In the genomic region with DNA sequence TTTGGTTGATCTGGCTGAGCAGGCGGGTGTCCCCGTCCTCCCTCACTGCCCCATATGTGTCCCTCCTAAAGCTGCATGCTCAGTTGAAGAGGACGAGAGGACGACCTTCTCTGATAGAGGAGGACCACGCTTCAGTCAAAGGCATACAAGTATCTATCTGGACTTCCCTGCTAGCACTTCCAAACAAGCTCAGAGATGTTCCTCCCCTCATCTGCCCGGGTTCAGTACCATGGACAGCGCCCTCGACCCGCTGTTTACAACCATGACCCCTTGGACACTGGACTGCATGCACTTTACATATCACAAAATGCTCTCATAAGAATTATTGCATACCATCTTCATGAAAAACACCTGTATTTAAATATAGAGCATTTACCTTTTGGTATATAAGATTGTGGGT, we compare ENCODE assay signal across 8 cellular contexts. TPM values are rescaled to one million over a fixed set of nuclear protein-coding genes. Genes with fewer than 3 reads are reported as not detected.
DNase-seq lines count a peak whose midpoint lies in the region; ATAC-seq and TF ChIP-seq lines count a peak whose summit lies in the region.

No MANE protein-coding gene starts in this region.

- no peaks in the 10 kb centered on the region for H3K27me3 ChIP-seq in colonic mucosa

- no peak overlapping the region for H3K4me3 ChIP-seq in colonic mucosa

- no peaks in the 10 kb centered on the region for H3K36me3 Mint-ChIP-seq in memory B cell
- no peaks in the 10 kb centered on the region for H3K36me3 Mint-ChIP-seq in stimulated activated effector memory CD8-positive, alpha-beta T cell treated with anti-CD3 and anti-CD28 coated beads, Interleukin-12 subunit alpha, Interleukin-12 subunit beta, amount 100 ng/mL, for 72 hours

- ATAC-seq in memory B cell (ENCODE audit: low read depth) (no peak), GM21447 (IDR thresholded peaks at IDR 0.05; ENCODE audit: unreplicated experiment) (no peak)
- ATAC-seq in stimulated activated effector memory CD8-positive, alpha-beta T cell treated with anti-CD3 and anti-CD28 coated beads, Interleukin-12 subunit alpha, Interleukin-12 subunit beta, amount 100 ng/mL, for 72 hours: peak; percentile 34

- H3K4me3 Mint-ChIP-seq in memory B cell: no peak overlapping the region
- H3K4me3 Mint-ChIP-seq in stimulated activated effector memory CD8-positive, alpha-beta T cell treated with anti-CD3 and anti-CD28 coated beads, Interleukin-12 subunit alpha, Interleukin-12 subunit beta, amount 100 ng/mL, for 72 hours: no peak overlapping the region

- H3K27me3 Mint-ChIP-seq in memory B cell: peaks cover 18% of the 10 kb centered on the region

- H3K27ac Mint-ChIP-seq in memory B cell: no peak overlapping the region
- no peak overlapping the region for H3K27ac Mint-ChIP-seq in stimulated activated effector memory CD8-positive, alpha-beta T cell treated with anti-CD3 and anti-CD28 coated beads, Interleukin-12 subunit alpha, Interleukin-12 subunit beta, amount 100 ng/mL, for 72 hours

- peak; percentile 13 for DNase-seq in NK-92 treated with Interleukin-12 subunit alpha and Interleukin-12 subunit beta, amount 100 ng/mL, for 24 hours (lab: John Stamatoyannopoulos, UW)
- DNase-seq in NK-92 (lab: John Stamatoyannopoulos, UW; ENCODE audit: unreplicated experiment) (no peak), colonic mucosa (peak; percentile 55), memory B cell (ENCODE audit: low spot score in 2 of 2) (peak; percentile 30 to 51), COLO668 (lab: John Stamatoyannopoulos, UW; ENCODE audit: unreplicated experiment) (no peak)
- peak; percentile 18 to 38 for DNase-seq in activated CD4-positive, alpha-beta T cell treated with anti-CD3 and anti-CD28 coated beads for 24 hours (ENCODE audit: low read depth in 2 of 2)
- peak; percentile 23 to 69 for DNase-seq in stimulated activated effector memory CD8-positive, alpha-beta T cell treated with anti-CD3 and anti-CD28 coated beads, Interleukin-12 subunit alpha, Interleukin-12 subunit beta, amount 100 ng/mL, for 72 hours (ENCODE audit: low spot score in 2 of 2)

- H3K4me1 ChIP-seq in colonic mucosa: no peaks in the 10 kb centered on the region

- H3K9me3 ChIP-seq in colonic mucosa: no peaks in the 10 kb centered on the region

- intact Hi-C loops in colonic mucosa (cut with DNase I): loop anchor here (2.0 kb wide), 1 partner anchor 94 kb away; no protein-coding TSS in a partner anchor

- no peaks in the 10 kb centered on the region for H3K9me3 Mint-ChIP-seq in memory B cell
- H3K9me3 Mint-ChIP-seq in stimulated activated effector memory CD8-positive, alpha-beta T cell treated with anti-CD3 and anti-CD28 coated beads, Interleukin-12 subunit alpha, Interleukin-12 subunit beta, amount 100 ng/mL, for 72 hours: no peaks in the 10 kb centered on the region

- no peaks in the 10 kb centered on the region for H3K36me3 ChIP-seq in colonic mucosa

- TF ChIP-seq CTCF in colonic mucosa (IDR thresholded peaks at IDR 0.05): no peak

- no peak overlapping the region for H3K27ac ChIP-seq in colonic mucosa

- H3K9ac ChIP-seq in colonic mucosa (ENCODE audit: low read depth in 2 of 2, low read length in 2 of 2): no peak overlapping the region

- no peaks in the 10 kb centered on the region for H3K4me1 Mint-ChIP-seq in memory B cell
- no peaks in the 10 kb centered on the region for H3K4me1 Mint-ChIP-seq in stimulated activated effector memory CD8-positive, alpha-beta T cell treated with anti-CD3 and anti-CD28 coated beads, Interleukin-12 subunit alpha, Interleukin-12 subunit beta, amount 100 ng/mL, for 72 hours

RNA-seq across cellular contexts. Expression of gene TRIM56, which starts 26.9 kb away (rescaled TPM):
- total RNA-seq in colonic mucosa: 10 to 100 TPM; 33.7 to 47.9 TPM

RNA-seq across cellular contexts. Expression of gene MUC17, which starts 38.5 kb away (rescaled TPM):
- total RNA-seq in colonic mucosa: 1 to 10 TPM; 1.7 to 2.5 TPM

Comparison
In these comparisons a context has a peak if more than half of its experiments do, and no peak if none do; other contexts are left out.
1. DNase-seq: peak in NK-92 treated with Interleukin-12 subunit alpha and Interleukin-12 subunit beta, amount 100 ng/mL, for 24 hours (single experiment), activated CD4-positive, alpha-beta T cell treated with anti-CD3 and anti-CD28 coated beads for 24 hours (2 of 2), colonic mucosa (single experiment), memory B cell (2 of 2) and stimulated activated effector memory CD8-positive, alpha-beta T cell treated with anti-CD3 and anti-CD28 coated beads, Interleukin-12 subunit alpha, Interleukin-12 subunit beta, amount 100 ng/mL, for 72 hours (2 of 2); none in NK-92 (single experiment) and COLO668 (single experiment).